In genomic region chr1:207959141-207959825, GRCh38 we compare ENCODE assay signal across 9 cellular contexts. TPM values are rescaled to one million over a fixed set of nuclear protein-coding genes. Genes with fewer than 3 reads are reported as not detected.
DNase-seq lines count a peak whose midpoint lies in the region; ATAC-seq and TF ChIP-seq lines count a peak whose summit lies in the region.
"Had no signal": no experiment of that assay in that cellular context is flagged by ENCODE, and none has a peak within 500 bp of the region (broad histone marks: within the 10 kb centered on the region; RNA-seq: fewer than 3 reads in every experiment).

No MANE protein-coding gene starts in this region.

- TF ChIP-seq CTCF in GM10248 (IDR thresholded peaks at IDR 0.05; ENCODE audit: control extremely low read depth, extremely low read depth, low read depth, missing control alignments) (peak; percentile 3), GM10266 (IDR thresholded peaks at IDR 0.05; ENCODE audit: control insufficient read depth, insufficient read depth, low read depth, missing control alignments) (no peak)

- CTCF ChIA-PET in GM10248 (lab: Yijun Ruan, JAX), result interaction anchor here (0.9 to 9.9 kb wide), 4 partner anchors 14 to 75 kb away, joined by 3 to 243 read pairs (median 112); no protein-coding TSS in a partner anchor

- DNase-seq in GM10248 (ENCODE audit: extremely low spot score), result peak; percentile 27
- peak; percentile 29 for DNase-seq in activated naive CD4-positive, alpha-beta T cell treated with anti-CD3 and anti-CD28 coated beads, Interleukin-2, amount 50 U/mL, for 16 hours
- peak; percentile 93 for DNase-seq in Right ventricle myocardium superior
- peak; percentile 18 for DNase-seq in occipital lobe (lab: John Stamatoyannopoulos, UW)
- no peak for DNase-seq in activated CD4-positive, CD25-positive, alpha-beta regulatory T cell treated with anti-CD3 and anti-CD28 coated beads, Interleukin-2, amount 50 U/mL, for 72 hours
- DNase-seq in LoVo (ENCODE audit: low spot score), result no peak
- DNase-seq in GM10266 (ENCODE audit: extremely low spot score), result no peak

- POLR2A ChIA-PET in GM10248 (lab: Yijun Ruan, JAX), result no interaction called here

- intact Hi-C loops in Right ventricle myocardium superior (cut with DNase I), result loop anchor here (5.0 kb wide), 1 partner anchor 52 kb away; no protein-coding TSS in a partner anchor

- ATAC-seq in Right ventricle myocardium superior (ENCODE audit: poor library complexity) (peak; percentile 72), HG03095 (IDR thresholded peaks at IDR 0.05; ENCODE audit: unreplicated experiment) (no peak)

RNA-seq across cellular contexts. Expression of gene CD34, which starts 48.4 kb away (rescaled TPM):
- total RNA-seq in Right ventricle myocardium superior (72.5 TPM), occipital lobe (1.6 TPM)
- total RNA-seq: natural killer cell treated with Interleukin-12 subunit alpha and Interleukin-12 subunit beta and Interleukin-15 and Interleukin-18, amount 100 ng/mL, for 72 hours had no signal

Comparison
In these comparisons a context has a peak if more than half of its experiments do, and no peak if none do; other contexts are left out.
1. DNase-seq: peak in GM10248 (single experiment), activated naive CD4-positive, alpha-beta T cell treated with anti-CD3 and anti-CD28 coated beads, Interleukin-2, amount 50 U/mL, for 16 hours (single experiment), Right ventricle myocardium superior (single experiment) and occipital lobe (single experiment); none in activated CD4-positive, CD25-positive, alpha-beta regulatory T cell treated with anti-CD3 and anti-CD28 coated beads, Interleukin-2, amount 50 U/mL, for 72 hours (single experiment), LoVo (single experiment) and GM10266 (single experiment).
2. RNA of gene CD34, which starts 48.4 kb away (total RNA-seq): 72.5 TPM in Right ventricle myocardium superior (single experiment); 1.6 TPM in occipital lobe (single experiment); every median in the first group is over 10 times any median in the second.